18 cellular contexts compared by ENCODE assay signal in the genomic region with DNA sequence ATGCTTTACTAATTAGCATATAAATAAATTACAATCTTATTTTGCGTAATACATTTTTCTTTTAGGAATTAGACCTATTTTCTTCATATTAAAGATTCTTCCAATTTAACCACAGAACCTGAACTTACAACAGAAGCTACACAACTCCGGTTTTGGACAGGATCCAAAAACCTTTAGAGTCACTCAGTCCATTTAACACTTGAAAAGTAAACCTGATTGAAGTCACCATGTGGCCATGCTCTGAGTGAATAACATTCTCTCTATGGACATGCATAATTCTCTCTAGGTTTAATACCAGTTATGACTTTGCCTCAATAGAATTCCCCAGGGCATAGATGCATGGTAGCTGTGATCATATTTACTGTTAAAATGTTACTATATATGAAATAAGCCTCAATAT.
"Had no signal": no experiment of that assay in that cellular context is flagged by ENCODE, and none has a peak within 500 bp of the region (broad histone marks: within the 10 kb centered on the region; RNA-seq: fewer than 3 reads in every experiment).

No MANE protein-coding gene starts in this region.

- H3K27ac ChIP-seq: body of pancreas, colonic mucosa, neural progenitor cell, psoas muscle, sigmoid colon had no signal

- H3K4me3 ChIP-seq: body of pancreas, colonic mucosa, lung, neural progenitor cell, psoas muscle, sigmoid colon had no signal

- H3K9me3 ChIP-seq: body of pancreas, colonic mucosa, psoas muscle, sigmoid colon had no signal

- H3K36me3 ChIP-seq: colonic mucosa, neural progenitor cell, sigmoid colon had no signal

- H3K4me1 ChIP-seq: body of pancreas, colonic mucosa, psoas muscle had no signal

- H3K27me3 ChIP-seq: body of pancreas, colonic mucosa, neural progenitor cell, sigmoid colon had no signal

- H2AFZ ChIP-seq: neural progenitor cell had no signal

- DNase-seq: activated B cell treated with CpG ODN at 0.5 μM for 24 hours; activated CD4-positive, alpha-beta T cell treated with anti-CD3 and anti-CD28 coated beads, Interleukin-2, amount 10 ng/mL, durations not matched to agents 24 days and 14 days; activated CD8-positive, alpha-beta memory T cell treated with anti-CD3 and anti-CD28 coated beads, Interleukin-2, amount 50 U/mL, for 4 hours; activated CD8-positive, alpha-beta T cell treated with anti-CD3 and anti-CD28 coated beads, Interleukin-2, amount 10 ng/mL, durations not matched to agents 7 days and 5 days; activated gamma-delta T cell; activated T-cell treated with anti-CD3 and anti-CD28 coated beads, Interleukin-2, amount 50 U/mL, for 48 hours; body of pancreas; caudate nucleus; colonic mucosa; left colon; midbrain; psoas muscle; sigmoid colon; stimulated activated CD4-positive, alpha-beta T cell treated with anti-CD3 and anti-CD28 coated beads, Interleukin-1b, Interleukin-23, amount 100 ng/mL, for 48 hours had no signal

- H3K4me2 ChIP-seq: neural progenitor cell had no signal

- H3K9ac ChIP-seq: neural progenitor cell had no signal

- ATAC-seq: activated CD8-positive, alpha-beta T cell treated with anti-CD3 and anti-CD28 coated beads, Interleukin-2, amount 10 ng/mL, durations not matched to agents 7 days and 5 days; activated naive CD4-positive, alpha-beta T cell treated with anti-CD3 and anti-CD28 coated beads, Interleukin-2, amount 50 U/mL, for 72 hours; body of pancreas; esophagus mucosa; left colon; psoas muscle had no signal
